ENCODE assay signal across 8 cellular contexts in genomic region chr13:52862358-52863206, GRCh38. TPM values are rescaled to one million over a fixed set of nuclear protein-coding genes. Genes with fewer than 3 reads are reported as not detected.
DNase-seq lines count a peak whose midpoint lies in the region; ATAC-seq, FAIRE-seq and TF ChIP-seq lines count a peak whose summit lies in the region.

No MANE protein-coding gene starts in this region.

- peak; percentile 33; the same call in 2 of the 3 replicates for TF ChIP-seq CTCF in A549 (IDR thresholded peaks at IDR 0.05)
- TF ChIP-seq CTCF in esophagus squamous epithelium (IDR thresholded peaks at IDR 0.05): peak in 5 of 6 experiments; percentile 44 to 62 (median 52)

- TF ChIP-seq POLR2A in A549 (IDR thresholded peaks at IDR 0.05; ENCODE audit: low read length): no peak
- no peak for TF ChIP-seq POLR2A in esophagus squamous epithelium (IDR thresholded peaks at IDR 0.05)

- ATAC-seq in A549: peak in 1 of 2 experiments; percentile 69; a peak in 2 of 6 replicates
- ATAC-seq in GM19397 (IDR thresholded peaks at IDR 0.05; ENCODE audit: unreplicated experiment): no peak
- no peak for ATAC-seq in HG03159 (IDR thresholded peaks at IDR 0.05; ENCODE audit: unreplicated experiment)
- no peak for ATAC-seq in HG02852 (IDR thresholded peaks at IDR 0.05; ENCODE audit: unreplicated experiment)

- H3K27me3 ChIP-seq in esophagus squamous epithelium: peaks cover 0 to 16% (median 0%) of the 10 kb centered on the region in 4 donors

- POLR2A ChIA-PET in A549 (lab: Yijun Ruan, JAX): no interaction called here

- H3K4me3 ChIP-seq in A549 (no peak overlapping the region), esophagus squamous epithelium (no peak overlapping the region)

- no peaks in the 10 kb centered on the region for H3K36me3 ChIP-seq in esophagus squamous epithelium

- no peaks in the 10 kb centered on the region for H3K9me3 ChIP-seq in A549
- H3K9me3 ChIP-seq in esophagus squamous epithelium: no peaks in the 10 kb centered on the region

- no peak overlapping the region for H3K27ac ChIP-seq in A549
- no peak overlapping the region for H3K27ac ChIP-seq in esophagus squamous epithelium

- CTCF ChIA-PET in A549 (lab: Yijun Ruan, JAX): no interaction called here

- intact Hi-C loops in esophagus squamous epithelium (cut with DNase I): no loop called here

- H3K4me2 ChIP-seq in A549: no peak overlapping the region

- no peak for TF ChIP-seq RAD21 in A549 (conservative IDR thresholded peaks at IDR 0.05 in 1 of 2, IDR thresholded peaks at IDR 0.05 in 1 of 2)

- no peak for TF ChIP-seq EP300 in A549 (IDR thresholded peaks at IDR 0.05)

- H3K4me1 ChIP-seq in A549 (no peaks in the 10 kb centered on the region), esophagus squamous epithelium (no peaks in the 10 kb centered on the region)

- WGBS in A549 (ENCODE audit: missing lambda C conversion rate): 26% methylated on average over 3 of the region's 3 CpGs
- 31 to 39% methylated on average over 2 to 3 of the region's 3 CpGs for WGBS in esophagus squamous epithelium, 2 donors

- FAIRE-seq in A549 (lab: Jason Lieb, UNC) (no peak), G401.6 (lab: Jason Lieb, UNC) (peak; percentile 58)

- DNase-seq in A549 (ENCODE audit: low read depth in 1 of 2, low spot score in 1 of 2) (peak; percentile 21 to 23), NCI-H748 (lab: John Stamatoyannopoulos, UW; ENCODE audit: unreplicated experiment) (peak; percentile 48), esophagus squamous epithelium (lab: John Stamatoyannopoulos, UW) (no peak), mucosa of gallbladder (ENCODE audit: low spot score) (no peak)

TF ChIP-seq in A549, 52 proteins besides CTCF, POLR2A, EP300 and RAD21:
- TF ChIP-seq KDM1A (IDR thresholded peaks at IDR 0.05; ENCODE audit: low read depth) (no peak), FOSL2 (IDR thresholded peaks at IDR 0.05) (no peak), FOSL2 (CRISPR knock-in tag; IDR thresholded peaks at IDR 0.05) (no peak), ZNF302 (CRISPR knock-in tag; IDR thresholded peaks at IDR 0.05) (no peak)

RNA-seq across cellular contexts. Expression of gene PCDH8, which starts 14.1 kb away (rescaled TPM):
- polyA plus RNA-seq in A549 (2011; rRNA removed) (not detected in 2 replicates), A549 (2017; fragmentation: RNase III; extraction: RNeasy Plus Mini Kit Qiagen cat#74134 plus additional on column Dnase treatment) (not detected in 3 replicates)
- polyA plus RNA-seq in A549 (2012; cell fraction: cytosol; rRNA removed): not detected in 2 replicates
- polyA plus RNA-seq in A549 (2012; cell fraction: nucleus; rRNA removed): not detected in 2 replicates
- polyA minus RNA-seq in A549 (2011; rRNA and poly(A)+ RNA removed): not detected in 2 replicates
- total RNA-seq in esophagus squamous epithelium (not detected), mucosa of gallbladder (not detected)

Comparison
In these comparisons a context has a peak if more than half of its experiments do, and no peak if none do; other contexts are left out.
1. DNase-seq: peak in A549 (2 of 2) and NCI-H748 (single experiment); none in esophagus squamous epithelium (single experiment) and mucosa of gallbladder (single experiment).